In the genomic region with DNA sequence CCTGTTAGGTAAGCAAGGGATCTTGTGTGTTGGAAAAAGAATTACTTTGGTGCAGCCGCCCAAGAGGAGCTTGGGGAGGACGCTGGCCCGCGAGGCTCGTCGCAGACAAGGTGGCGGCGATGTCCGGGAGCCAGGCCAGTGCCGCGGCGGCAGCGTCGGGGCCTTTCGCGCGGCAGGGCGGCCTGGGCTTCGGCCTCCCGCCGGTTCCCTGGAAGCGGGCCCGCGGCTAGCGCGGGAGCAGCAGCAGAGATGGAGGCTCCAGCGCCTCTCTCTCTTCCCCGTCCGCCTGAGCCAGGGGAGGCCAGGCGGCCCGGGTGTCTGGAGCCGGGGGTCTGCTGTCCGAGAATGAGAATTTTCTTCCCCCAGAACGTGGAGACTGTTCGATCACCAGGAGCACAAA, we compare ENCODE assay signal across 18 cellular contexts.
A peak's percentile ranks its signal among the peaks of the same experiment; 100 is the strongest.
DNase-seq lines count a peak whose midpoint lies in the region; TF ChIP-seq lines count a peak whose summit lies in the region.
"Had no signal": no experiment of that assay in that cellular context is flagged by ENCODE, and none has a peak within 500 bp of the region (broad histone marks: within the 10 kb centered on the region; RNA-seq: fewer than 3 reads in every experiment).

No MANE protein-coding gene starts in this region.

- no peak overlapping the region for H4K8ac ChIP-seq in mesendoderm (ENCODE audit: low read depth, low read length)

- no peak overlapping the region for H3K23ac ChIP-seq in mesendoderm (ENCODE audit: low read length)

- POLR2A ChIA-PET in MCF 10A (lab: Yijun Ruan, JAX), result no interaction called here

- H3K4me2 ChIP-seq in mesendoderm (ENCODE audit: low read length), result no peak overlapping the region

- no peak overlapping the region for H4K5ac ChIP-seq in mesendoderm (ENCODE audit: low read length)

- H2BK5ac ChIP-seq in mesendoderm (ENCODE audit: low read length), result no peak overlapping the region

- H3K9me3 ChIP-seq in breast epithelium, result no peaks in the 10 kb centered on the region

- H3K27me3 ChIP-seq in breast epithelium (peaks cover 0 to 12% of the 10 kb centered on the region in 2 donors), mesendoderm (ENCODE audit: insufficient read depth, low read length, poor library complexity) (no peaks in the 10 kb centered on the region)

- H3K27ac Mint-ChIP-seq in MCF 10A (ENCODE audit: low read depth, unreplicated experiment) (no peak overlapping the region), type B pancreatic cell (no peak overlapping the region)
- H3K27ac Mint-ChIP-seq: activated CD8-positive, alpha-beta memory T cell treated with anti-CD3 and anti-CD28 coated beads, Interleukin-2, amount 10 ng/mL, durations not matched to agents 7 days and 5 days; activated naive CD4-positive, alpha-beta T cell treated with anti-CD3 and anti-CD28 coated beads, Interleukin-2, amount 50 U/mL, for 24 hours; CD8-positive, alpha-beta memory T cell; immature natural killer cell; naive B cell had no signal

- CTCF ChIA-PET in MCF 10A (lab: Yijun Ruan, JAX), result no interaction called here

- TF ChIP-seq POLR2A in breast epithelium (IDR thresholded peaks at IDR 0.05), result no peak

- H3K27ac ChIP-seq in breast epithelium, result no peak overlapping the region
- H3K27ac ChIP-seq in mesendoderm (ENCODE audit: low read depth, low read length), result no peak overlapping the region
- H3K27ac ChIP-seq: SK-N-MC, WERI-Rb-1 had no signal

- peak overlapping the region; percentile 43 for H3K56ac ChIP-seq in mesendoderm (ENCODE audit: low read length)

- intact Hi-C loops in breast epithelium (cut with DNase I; ENCODE audit: low total_unique reads) (no loop called here), MCF 10A (cut with micrococcal nuclease) (no loop called here)

- TF ChIP-seq CTCF in breast epithelium (IDR thresholded peaks at IDR 0.05) (no peak), MCF 10A (IDR thresholded peaks at IDR 0.05; ENCODE audit: unreplicated experiment) (no peak), fibroblast of the aortic adventitia (IDR thresholded peaks at IDR 0.05; ENCODE audit: insufficient read depth, low read length) (no peak), type B pancreatic cell (conservative IDR thresholded peaks at IDR 0.05) (no peak)

- no peak overlapping the region for H2BK15ac ChIP-seq in mesendoderm (replicated peaks; ENCODE audit: low read depth)

- H3K4me3 Mint-ChIP-seq in MCF 10A (ENCODE audit: unreplicated experiment) (no peak overlapping the region), type B pancreatic cell (peak overlapping the region; percentile 11)
- H3K4me3 Mint-ChIP-seq: activated CD8-positive, alpha-beta memory T cell treated with anti-CD3 and anti-CD28 coated beads, Interleukin-2, amount 10 ng/mL, durations not matched to agents 7 days and 5 days; activated naive CD4-positive, alpha-beta T cell treated with anti-CD3 and anti-CD28 coated beads, Interleukin-2, amount 50 U/mL, for 24 hours; CD8-positive, alpha-beta memory T cell; immature natural killer cell had no signal

- no peaks in the 10 kb centered on the region for H3K4me1 ChIP-seq in breast epithelium
- no peaks in the 10 kb centered on the region for H3K4me1 ChIP-seq in mesendoderm (ENCODE audit: control insufficient read depth, low read depth, low read length)

- H3K4me1 Mint-ChIP-seq in MCF 10A (ENCODE audit: insufficient read depth, unreplicated experiment) (no peaks in the 10 kb centered on the region), type B pancreatic cell (ENCODE audit: unreplicated experiment) (no peaks in the 10 kb centered on the region)
- H3K4me1 Mint-ChIP-seq: activated CD8-positive, alpha-beta memory T cell treated with anti-CD3 and anti-CD28 coated beads, Interleukin-2, amount 10 ng/mL, durations not matched to agents 7 days and 5 days; activated naive CD4-positive, alpha-beta T cell treated with anti-CD3 and anti-CD28 coated beads, Interleukin-2, amount 50 U/mL, for 24 hours; CD8-positive, alpha-beta memory T cell; immature natural killer cell had no signal

- no CpG with 5 or more reads among the region's 35 CpGs for WGBS in mesendoderm (ENCODE audit: extremely low coverage, insufficient coverage, low lambda C conversion rate)

- H3K27me3 Mint-ChIP-seq in MCF 10A (ENCODE audit: insufficient read depth, unreplicated experiment) (peaks cover 91% of the 10 kb centered on the region), type B pancreatic cell (peaks cover 47% of the 10 kb centered on the region)

- H3K9me3 Mint-ChIP-seq in MCF 10A (ENCODE audit: unreplicated experiment) (no peaks in the 10 kb centered on the region), type B pancreatic cell (peaks cover 4% of the 10 kb centered on the region)
- H3K9me3 Mint-ChIP-seq: activated naive CD4-positive, alpha-beta T cell treated with anti-CD3 and anti-CD28 coated beads, Interleukin-2, amount 50 U/mL, for 24 hours; immature natural killer cell; naive B cell had no signal

- H3K36me3 Mint-ChIP-seq in MCF 10A (ENCODE audit: insufficient read depth, unreplicated experiment) (no peaks in the 10 kb centered on the region), type B pancreatic cell (no peaks in the 10 kb centered on the region)
- H3K36me3 Mint-ChIP-seq: activated CD8-positive, alpha-beta memory T cell treated with anti-CD3 and anti-CD28 coated beads, Interleukin-2, amount 10 ng/mL, durations not matched to agents 7 days and 5 days; activated naive CD4-positive, alpha-beta T cell treated with anti-CD3 and anti-CD28 coated beads, Interleukin-2, amount 50 U/mL, for 24 hours; CD8-positive, alpha-beta memory T cell; immature natural killer cell; naive B cell had no signal

- no peaks in the 10 kb centered on the region for H3K79me1 ChIP-seq in mesendoderm (ENCODE audit: low read length)

- H3K4me3 ChIP-seq in breast epithelium (peak overlapping the region in 2 of 3 donors; percentile 14 to 26), fibroblast of the aortic adventitia (ENCODE audit: low read depth, low read length) (peak overlapping the region; percentile 47), mesendoderm (ENCODE audit: low read length) (no peak overlapping the region)
- H3K4me3 ChIP-seq: SK-N-MC had no signal

- H2AK5ac ChIP-seq in mesendoderm (ENCODE audit: low read length), result no peak overlapping the region

- BruUV-seq in MCF 10A (replicated peaks; lab: Mats Ljungman, UMichigan), result no TSS peak

- DNase-seq in breast epithelium (ENCODE audit: low spot score in 2 of 2), result no peak
- no peak for DNase-seq in MCF 10A (ENCODE audit: unreplicated experiment)
- no peak for DNase-seq in fibroblast of the aortic adventitia (ENCODE audit: low read depth)
- no peak for DNase-seq in mesendoderm
- DNase-seq in type B pancreatic cell (ENCODE audit: extremely low spot score, unreplicated experiment), result no peak
- DNase-seq in GM19240 (ENCODE audit: insufficient read length, low spot score), result no peak
- no peak for DNase-seq in SW480 (ENCODE audit: low spot score)
- DNase-seq in activated effector memory CD4-positive, alpha-beta T cell treated with anti-CD3 and anti-CD28 coated beads, Interleukin-2, amount 50 U/mL, for 16 hours, result no peak
- DNase-seq: activated CD8-positive, alpha-beta memory T cell treated with anti-CD3 and anti-CD28 coated beads, Interleukin-2, amount 10 ng/mL, durations not matched to agents 7 days and 5 days; CD8-positive, alpha-beta memory T cell; GF-D8; immature natural killer cell; MV-4-11; naive B cell; NCI-H2171 treated with DMSO at 0.1 percent for 48 hours; WERI-Rb-1 had no signal

- no peak overlapping the region for H3K4ac ChIP-seq in mesendoderm (ENCODE audit: low read depth, low read length)

- H3K18ac ChIP-seq in mesendoderm (ENCODE audit: low read length), result no peak overlapping the region

- H3K79me2 ChIP-seq in mesendoderm (ENCODE audit: control insufficient read depth, insufficient read depth, low read length), result no peaks in the 10 kb centered on the region

- H3K9ac ChIP-seq in mesendoderm (ENCODE audit: low read length), result no peak overlapping the region

- H2BK120ac ChIP-seq in mesendoderm (ENCODE audit: low read depth, low read length), result no peak overlapping the region

- H3K36me3 ChIP-seq in breast epithelium (no peaks in the 10 kb centered on the region), mesendoderm (ENCODE audit: control insufficient read depth, insufficient read depth, low read length) (no peaks in the 10 kb centered on the region)
- H3K36me3 ChIP-seq: WERI-Rb-1 had no signal
